Comparison of ENCODE assay signal across 7 cellular contexts in genomic region chr17:7307686-7308624, GRCh38.
A peak's percentile ranks its signal among the peaks of the same experiment; 100 is the strongest.
DNase-seq lines count a peak whose midpoint lies in the region; ATAC-seq, FAIRE-seq and TF ChIP-seq lines count a peak whose summit lies in the region.

No MANE protein-coding gene starts in this region.

- TF ChIP-seq CTCF in fibroblast of pulmonary artery (IDR thresholded peaks at IDR 0.05; ENCODE audit: low read length, missing control alignments) (no peak), nephron (IDR thresholded peaks at IDR 0.05; ENCODE audit: unreplicated experiment in 3 of 3) (no peak)

- H3K4me1 Mint-ChIP-seq in nephron, result peaks cover 35% of the 10 kb centered on the region

- H3K27me3 Mint-ChIP-seq in nephron (ENCODE audit: low read depth), result no peaks in the 10 kb centered on the region

- peak overlapping the region; percentile 95 to 99 (median 98) for H3K27ac Mint-ChIP-seq in nephron

- H3K9me3 Mint-ChIP-seq in nephron, result no peaks in the 10 kb centered on the region

- peak; percentile 23 for DNase-seq in NCI-H2171 (lab: John Stamatoyannopoulos, UW)
- peak; percentile 45 for DNase-seq in activated T-helper 1 cell treated with Interleukin-2 at 50 U/mL for 16 hours (ENCODE audit: low read depth)
- peak; percentile 35 for DNase-seq in fibroblast of pulmonary artery (ENCODE audit: low read depth)
- peak; percentile 26 for DNase-seq in urothelium cell line (ENCODE audit: low spot score)
- DNase-seq in HuH-7.5 (ENCODE audit: low spot score), result no peak

- peak; percentile 1 for ATAC-seq in GM19455 (IDR thresholded peaks at IDR 0.05; ENCODE audit: unreplicated experiment)

- FAIRE-seq in urothelium cell line (lab: Jason Lieb, UNC), result no peak

- H3K36me3 Mint-ChIP-seq in nephron (ENCODE audit: low read depth), result peaks cover 42% of the 10 kb centered on the region

- H3K4me3 Mint-ChIP-seq in nephron, result peak overlapping the region; percentile 94 to 99 (median 97)

- peak overlapping the region; percentile 97 for H3K4me3 ChIP-seq in fibroblast of pulmonary artery (replicated peaks; ENCODE audit: low read depth, low read length)
